In the genomic region with DNA sequence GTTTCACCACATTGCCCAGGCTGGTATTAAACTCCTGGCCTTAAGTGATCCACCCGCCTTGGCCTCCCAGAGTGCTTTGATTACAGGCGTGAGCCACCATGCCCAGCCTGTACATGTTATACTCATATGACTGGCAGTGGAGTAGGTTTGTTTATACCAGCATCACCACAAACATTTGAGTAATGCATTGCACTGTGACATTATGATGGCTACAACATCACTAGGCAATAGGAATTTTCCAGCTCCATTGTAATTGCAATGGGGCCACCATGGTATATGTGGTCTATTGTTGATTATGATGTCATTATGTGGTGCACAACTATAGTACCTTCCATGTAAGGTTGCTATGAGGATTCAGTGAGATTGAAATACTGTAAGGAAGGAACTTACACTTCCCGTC, we compare ENCODE assay signal across 28 cellular contexts.
DNase-seq lines count a peak whose midpoint lies in the region; ATAC-seq, FAIRE-seq and TF ChIP-seq lines count a peak whose summit lies in the region.
"Had no signal": no experiment of that assay in that cellular context is flagged by ENCODE, and none has a peak within 500 bp of the region (broad histone marks: within the 10 kb centered on the region; RNA-seq: fewer than 3 reads in every experiment).

No MANE protein-coding gene starts in this region.

- DNase-seq in CD1c-positive myeloid dendritic cell (ENCODE audit: extremely low spot score), result peak; percentile 11
- DNase-seq in HFFc6, result peak; percentile 71
- peak; percentile 40 for DNase-seq in astrocyte (ENCODE audit: low read depth)
- peak; percentile 12 for DNase-seq in left lobe of liver (ENCODE audit: low spot score)
- DNase-seq in NCI-H446 (lab: John Stamatoyannopoulos, UW), result no peak
- DNase-seq in Ammon's horn (ENCODE audit: low spot score), result no peak
- DNase-seq in SW 1271 (lab: John Stamatoyannopoulos, UW), result no peak
- DNase-seq in stimulated activated naive CD8-positive, alpha-beta T cell treated with anti-CD3 and anti-CD28 coated beads, Interleukin-15, Interleukin-2, amounts not matched to agents 100 U/mL and 50 U/mL, for 24 hours, result no peak
- DNase-seq: activated CD4-positive, alpha-beta T cell treated with anti-CD3 and anti-CD28 coated beads for 48 hours; activated naive CD4-positive, alpha-beta T cell treated with anti-CD3 and anti-CD28 coated beads for 36 hours; activated T-cell treated with anti-CD3 and anti-CD28 coated beads, Interleukin-2, amount 50 U/mL, for 4 hours; body of pancreas; C1 segment of cervical spinal cord; cerebellar nuclear complex; DND-41; Karpas-422; naive thymus-derived CD8-positive, alpha-beta T cell; NCI-H187; NCI-H69; occipital lobe; stimulated activated CD4-positive, alpha-beta T cell treated with anti-CD3 and anti-CD28 coated beads, Interleukin-2, amount 100 ng/mL, for 48 hours; T-helper 17 cell had no signal

- H3K9ac ChIP-seq in astrocyte (ENCODE audit: low read length), result no peak overlapping the region

- no peak overlapping the region for H2AFZ ChIP-seq in astrocyte (ENCODE audit: low read depth, low read length)

- H3K4me3 Mint-ChIP-seq in HFFc6 (no peak overlapping the region), astrocyte (ENCODE audit: unreplicated experiment) (no peak overlapping the region)
- H3K4me3 Mint-ChIP-seq: activated naive CD4-positive, alpha-beta T cell treated with anti-CD3 and anti-CD28 coated beads for 36 hours; activated T-cell treated with anti-CD3 and anti-CD28 coated beads, Interleukin-2, amount 50 U/mL, for 4 hours; mesothelial cell of epicardium; naive thymus-derived CD8-positive, alpha-beta T cell; stimulated activated memory B cell treated with anti-CD40 and anti-IgM and Interleukin-4, amounts not matched to agents 10 μg/mL and 1 μg/mL and 100 μg/mL, for 72 hours; T-helper 17 cell had no signal

- H3K27ac Mint-ChIP-seq in HFFc6 (peak overlapping the region; percentile 42), astrocyte (ENCODE audit: unreplicated experiment) (no peak overlapping the region)
- H3K27ac Mint-ChIP-seq: activated naive CD4-positive, alpha-beta T cell treated with anti-CD3 and anti-CD28 coated beads for 36 hours; mesothelial cell of epicardium; naive thymus-derived CD8-positive, alpha-beta T cell; stimulated activated memory B cell treated with anti-CD40 and anti-IgM and Interleukin-4, amounts not matched to agents 10 μg/mL and 1 μg/mL and 100 μg/mL, for 72 hours; T-helper 17 cell had no signal

- no peak overlapping the region for H3K4me3 ChIP-seq in astrocyte (ENCODE audit: insufficient read depth, low read depth, low read length)
- H3K4me3 ChIP-seq: body of pancreas, suprapubic skin had no signal

- H4K20me1 ChIP-seq in astrocyte (ENCODE audit: insufficient read depth, low read length), result no peaks in the 10 kb centered on the region

- H3K27me3 Mint-ChIP-seq in HFFc6 (ENCODE audit: insufficient read depth), result peaks cover 3% of the 10 kb centered on the region
- H3K27me3 Mint-ChIP-seq in astrocyte (ENCODE audit: low read depth, unreplicated experiment), result peaks cover 8% of the 10 kb centered on the region
- H3K27me3 Mint-ChIP-seq: stimulated activated memory B cell treated with anti-CD40 and anti-IgM and Interleukin-4, amounts not matched to agents 10 μg/mL and 1 μg/mL and 100 μg/mL, for 72 hours had no signal

- H3K4me1 Mint-ChIP-seq in HFFc6 (ENCODE audit: low read depth), result peaks cover 43% of the 10 kb centered on the region
- H3K4me1 Mint-ChIP-seq in astrocyte (ENCODE audit: low read depth, unreplicated experiment), result peaks cover 4% of the 10 kb centered on the region
- H3K4me1 Mint-ChIP-seq: naive thymus-derived CD8-positive, alpha-beta T cell; stimulated activated memory B cell treated with anti-CD40 and anti-IgM and Interleukin-4, amounts not matched to agents 10 μg/mL and 1 μg/mL and 100 μg/mL, for 72 hours; T-helper 17 cell had no signal

- no peak for ATAC-seq in left lobe of liver
- ATAC-seq in stimulated activated naive CD8-positive, alpha-beta T cell treated with anti-CD3 and anti-CD28 coated beads, Interleukin-15, Interleukin-2, amounts not matched to agents 100 U/mL and 50 U/mL, for 24 hours, result no peak
- ATAC-seq: activated T-cell treated with anti-CD3 and anti-CD28 coated beads, Interleukin-2, amount 50 U/mL, for 4 hours; body of pancreas; foreskin keratinocyte; naive thymus-derived CD8-positive, alpha-beta T cell; stimulated activated memory B cell treated with anti-CD40 and anti-IgM and Interleukin-4, amounts not matched to agents 10 μg/mL and 1 μg/mL and 100 μg/mL, for 72 hours; T-helper 17 cell had no signal

- H3K36me3 Mint-ChIP-seq in HFFc6 (ENCODE audit: low read depth), result no peaks in the 10 kb centered on the region
- H3K36me3 Mint-ChIP-seq in astrocyte (ENCODE audit: low read depth, unreplicated experiment), result no peaks in the 10 kb centered on the region
- H3K36me3 Mint-ChIP-seq: mesothelial cell of epicardium; naive thymus-derived CD8-positive, alpha-beta T cell; stimulated activated memory B cell treated with anti-CD40 and anti-IgM and Interleukin-4, amounts not matched to agents 10 μg/mL and 1 μg/mL and 100 μg/mL, for 72 hours had no signal

- no peak overlapping the region for H3K4me2 ChIP-seq in astrocyte (ENCODE audit: low read length)

- H3K4me1 ChIP-seq in astrocyte (ENCODE audit: insufficient read depth, low read length), result peaks cover under 1% of the 10 kb centered on the region
- H3K4me1 ChIP-seq: body of pancreas, foreskin keratinocyte had no signal

- H3K9me3 Mint-ChIP-seq in HFFc6, result no peaks in the 10 kb centered on the region
- no peaks in the 10 kb centered on the region for H3K9me3 Mint-ChIP-seq in astrocyte (ENCODE audit: unreplicated experiment)
- H3K9me3 Mint-ChIP-seq: activated naive CD4-positive, alpha-beta T cell treated with anti-CD3 and anti-CD28 coated beads for 36 hours; activated T-cell treated with anti-CD3 and anti-CD28 coated beads, Interleukin-2, amount 50 U/mL, for 4 hours; mesothelial cell of epicardium; naive thymus-derived CD8-positive, alpha-beta T cell had no signal

- no peak for TF ChIP-seq CTCF in HFFc6 (IDR thresholded peaks at IDR 0.05)
- no peak for TF ChIP-seq CTCF in astrocyte (IDR thresholded peaks at IDR 0.05; ENCODE audit: insufficient read depth, low read depth, low read length)

- no peaks in the 10 kb centered on the region for H3K27me3 ChIP-seq in astrocyte (ENCODE audit: insufficient read depth, low read length)
- H3K27me3 ChIP-seq: body of pancreas, suprapubic skin had no signal

- no peak for FAIRE-seq in astrocyte (lab: Jason Lieb, UNC)
- FAIRE-seq: endothelial cell of umbilical vein, GM12891 had no signal

- H3K9me3 ChIP-seq in astrocyte (ENCODE audit: insufficient read depth, low read depth, low read length), result no peaks in the 10 kb centered on the region
- H3K9me3 ChIP-seq: body of pancreas, suprapubic skin had no signal

- no peaks in the 10 kb centered on the region for H3K36me3 ChIP-seq in astrocyte (ENCODE audit: insufficient read depth, low read length)
- H3K36me3 ChIP-seq: suprapubic skin had no signal

- no peak overlapping the region for H3K27ac ChIP-seq in astrocyte (ENCODE audit: low read depth, low read length)
- H3K27ac ChIP-seq: body of pancreas, foreskin keratinocyte, suprapubic skin had no signal

- no peaks in the 10 kb centered on the region for H3K79me2 ChIP-seq in astrocyte (ENCODE audit: insufficient read depth, low read length)

Comparison
In these comparisons a context has a peak if more than half of its experiments do, and no peak if none do; other contexts are left out.
1. DNase-seq: peak in CD1c-positive myeloid dendritic cell (single experiment), HFFc6 (single experiment), astrocyte (single experiment) and left lobe of liver (single experiment); none in NCI-H446 (0 of 2), Ammon's horn (single experiment), SW 1271 (0 of 2) and stimulated activated naive CD8-positive, alpha-beta T cell treated with anti-CD3 and anti-CD28 coated beads, Interleukin-15, Interleukin-2, amounts not matched to agents 100 U/mL and 50 U/mL, for 24 hours (single experiment).